In the genomic region with DNA sequence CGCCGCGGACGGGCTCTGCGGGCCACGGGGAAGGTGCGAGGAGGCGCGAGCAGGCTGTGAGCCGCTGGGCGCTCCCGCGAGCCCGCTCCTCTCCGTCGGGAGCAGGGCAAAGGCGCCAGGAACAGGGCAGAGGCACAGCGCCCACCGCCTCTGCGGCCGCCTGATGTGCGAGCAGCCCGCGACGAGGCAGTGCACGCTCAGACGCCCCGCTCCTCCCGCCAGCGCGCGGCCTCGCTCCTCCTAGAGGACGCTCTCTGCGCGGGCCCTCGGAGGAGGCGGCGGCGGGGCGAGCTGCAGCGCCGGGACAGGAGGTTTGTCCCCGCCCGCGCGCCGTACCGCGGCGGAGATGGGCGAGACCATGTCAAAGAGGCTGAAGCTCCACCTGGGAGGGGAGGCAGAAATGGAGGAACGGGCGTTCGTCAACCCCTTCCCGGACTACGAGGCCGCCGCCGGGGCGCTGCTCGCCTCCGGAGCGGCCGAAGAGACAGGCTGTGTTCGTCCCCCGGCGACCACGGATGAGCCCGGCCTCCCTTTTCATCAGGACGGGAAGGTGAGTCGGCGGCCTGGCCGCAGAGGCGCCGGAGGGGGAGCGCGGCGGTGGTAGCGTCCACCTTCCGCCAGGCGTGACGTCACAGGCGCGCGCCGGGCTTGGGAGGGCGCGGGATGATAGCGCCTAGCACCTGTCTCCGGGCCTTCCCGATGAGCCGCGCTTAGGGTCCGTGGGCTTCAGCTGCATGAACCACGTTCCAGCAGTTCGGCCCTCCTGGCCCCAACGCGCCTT, we compare ENCODE assay signal across 1 cellular context.
TF ChIP-seq lines count a peak whose summit lies in the region.

No MANE protein-coding gene starts in this region.

TF ChIP-seq in HepG2, 621 proteins besides CTCF, POLR2A, EP300 and RAD21 (continued from another document and continues in another):
- TF ChIP-seq, protein P1, sequence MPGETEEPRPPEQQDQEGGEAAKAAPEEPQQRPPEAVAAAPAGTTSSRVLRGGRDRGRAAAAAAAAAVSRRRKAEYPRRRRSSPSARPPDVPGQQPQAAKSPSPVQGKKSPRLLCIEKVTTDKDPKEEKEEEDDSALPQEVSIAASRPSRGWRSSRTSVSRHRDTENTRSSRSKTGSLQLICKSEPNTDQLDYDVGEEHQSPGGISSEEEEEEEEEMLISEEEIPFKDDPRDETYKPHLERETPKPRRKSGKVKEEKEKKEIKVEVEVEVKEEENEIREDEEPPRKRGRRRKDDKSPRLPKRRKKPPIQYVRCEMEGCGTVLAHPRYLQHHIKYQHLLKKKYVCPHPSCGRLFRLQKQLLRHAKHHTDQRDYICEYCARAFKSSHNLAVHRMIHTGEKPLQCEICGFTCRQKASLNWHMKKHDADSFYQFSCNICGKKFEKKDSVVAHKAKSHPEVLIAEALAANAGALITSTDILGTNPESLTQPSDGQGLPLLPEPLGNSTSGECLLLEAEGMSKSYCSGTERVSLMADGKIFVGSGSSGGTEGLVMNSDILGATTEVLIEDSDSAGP (CRISPR knock-in tag; IDR thresholded peaks at IDR 0.05; ENCODE audit: borderline replicate concordance): peak; percentile 94
- TF ChIP-seq KLF12 (CRISPR knock-in tag; IDR thresholded peaks at IDR 0.05; ENCODE audit: borderline replicate concordance) (peak; percentile 70; the same call in 1 of the 2 replicates), ZSCAN20 (CRISPR knock-in tag; IDR thresholded peaks at IDR 0.05; ENCODE audit: borderline replicate concordance) (no peak; the same call in 1 of the 2 replicates), NFKBIZ (CRISPR knock-in tag; IDR thresholded peaks at IDR 0.05) (no peak; the same call in 1 of the 2 replicates), ZFP36L2 (CRISPR knock-in tag; IDR thresholded peaks at IDR 0.05) (0 out of 2 replicates have a peak, but pooled peaks have one; percentile 61), EEA1 (CRISPR knock-in tag; IDR thresholded peaks at IDR 0.05; ENCODE audit: borderline replicate concordance) (no peak; the same call in 1 of the 2 replicates), ARNTL (CRISPR knock-in tag; IDR thresholded peaks at IDR 0.05) (peak; percentile 14; the same call in 1 of the 2 replicates), MED13 (CRISPR knock-in tag; IDR thresholded peaks at IDR 0.05) (no peak; the same call in 1 of the 2 replicates), MEF2D (CRISPR knock-in tag; IDR thresholded peaks at IDR 0.05) (peak; percentile 68; the same call in 1 of the 2 replicates), SMAD3 (CRISPR knock-in tag; IDR thresholded peaks at IDR 0.05) (no peak), ZNF891 (CRISPR knock-in tag; IDR thresholded peaks at IDR 0.05) (peak; percentile 90), TBP (CRISPR knock-in tag; IDR thresholded peaks at IDR 0.05) (no peak), ZNF557 (CRISPR knock-in tag; IDR thresholded peaks at IDR 0.05) (no peak), PRMT3 (CRISPR knock-in tag; IDR thresholded peaks at IDR 0.05; ENCODE audit: borderline replicate concordance, low read depth) (0 out of 2 replicates have a peak, but pooled peaks have one; percentile 47), ZFP90 (CRISPR knock-in tag; IDR thresholded peaks at IDR 0.05; ENCODE audit: borderline replicate concordance) (peak; percentile 20; the same call in 1 of the 2 replicates), IKZF1 (IDR thresholded peaks at IDR 0.05) (no peak), ATF7 (IDR thresholded peaks at IDR 0.05) (peak; percentile 87), ATF7 (CRISPR knock-in tag; IDR thresholded peaks at IDR 0.05) (0 out of 2 replicates have a peak, but pooled peaks have one; percentile 16), ZNF205 (CRISPR knock-in tag; IDR thresholded peaks at IDR 0.05) (peak; percentile 63), ARHGAP35 (CRISPR knock-in tag; IDR thresholded peaks at IDR 0.05; ENCODE audit: borderline replicate concordance) (peak; percentile 87), ZNF749 (CRISPR knock-in tag; IDR thresholded peaks at IDR 0.05; ENCODE audit: borderline replicate concordance) (0 out of 2 replicates have a peak, but pooled peaks have one; percentile 94), FOXK2 (IDR thresholded peaks at IDR 0.05) (peak; percentile 94), ZNF33A (CRISPR knock-in tag; IDR thresholded peaks at IDR 0.05; ENCODE audit: borderline replicate concordance) (no peak)
- TF ChIP-seq, protein P2, sequence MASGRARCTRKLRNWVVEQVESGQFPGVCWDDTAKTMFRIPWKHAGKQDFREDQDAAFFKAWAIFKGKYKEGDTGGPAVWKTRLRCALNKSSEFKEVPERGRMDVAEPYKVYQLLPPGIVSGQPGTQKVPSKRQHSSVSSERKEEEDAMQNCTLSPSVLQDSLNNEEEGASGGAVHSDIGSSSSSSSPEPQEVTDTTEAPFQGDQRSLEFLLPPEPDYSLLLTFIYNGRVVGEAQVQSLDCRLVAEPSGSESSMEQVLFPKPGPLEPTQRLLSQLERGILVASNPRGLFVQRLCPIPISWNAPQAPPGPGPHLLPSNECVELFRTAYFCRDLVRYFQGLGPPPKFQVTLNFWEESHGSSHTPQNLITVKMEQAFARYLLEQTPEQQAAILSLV (CRISPR knock-in tag; IDR thresholded peaks at IDR 0.05; ENCODE audit: borderline replicate concordance): peak; percentile 74
- TF ChIP-seq, protein P3, sequence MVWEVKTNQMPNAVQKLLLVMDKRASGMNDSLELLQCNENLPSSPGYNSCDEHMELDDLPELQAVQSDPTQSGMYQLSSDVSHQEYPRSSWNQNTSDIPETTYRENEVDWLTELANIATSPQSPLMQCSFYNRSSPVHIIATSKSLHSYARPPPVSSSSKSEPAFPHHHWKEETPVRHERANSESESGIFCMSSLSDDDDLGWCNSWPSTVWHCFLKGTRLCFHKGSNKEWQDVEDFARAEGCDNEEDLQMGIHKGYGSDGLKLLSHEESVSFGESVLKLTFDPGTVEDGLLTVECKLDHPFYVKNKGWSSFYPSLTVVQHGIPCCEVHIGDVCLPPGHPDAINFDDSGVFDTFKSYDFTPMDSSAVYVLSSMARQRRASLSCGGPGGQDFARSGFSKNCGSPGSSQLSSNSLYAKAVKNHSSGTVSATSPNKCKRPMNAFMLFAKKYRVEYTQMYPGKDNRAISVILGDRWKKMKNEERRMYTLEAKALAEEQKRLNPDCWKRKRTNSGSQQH (CRISPR knock-in tag; IDR thresholded peaks at IDR 0.05; ENCODE audit: low read depth): peak; percentile 30; the same call in 1 of the 2 replicates
- TF ChIP-seq, protein P4, sequence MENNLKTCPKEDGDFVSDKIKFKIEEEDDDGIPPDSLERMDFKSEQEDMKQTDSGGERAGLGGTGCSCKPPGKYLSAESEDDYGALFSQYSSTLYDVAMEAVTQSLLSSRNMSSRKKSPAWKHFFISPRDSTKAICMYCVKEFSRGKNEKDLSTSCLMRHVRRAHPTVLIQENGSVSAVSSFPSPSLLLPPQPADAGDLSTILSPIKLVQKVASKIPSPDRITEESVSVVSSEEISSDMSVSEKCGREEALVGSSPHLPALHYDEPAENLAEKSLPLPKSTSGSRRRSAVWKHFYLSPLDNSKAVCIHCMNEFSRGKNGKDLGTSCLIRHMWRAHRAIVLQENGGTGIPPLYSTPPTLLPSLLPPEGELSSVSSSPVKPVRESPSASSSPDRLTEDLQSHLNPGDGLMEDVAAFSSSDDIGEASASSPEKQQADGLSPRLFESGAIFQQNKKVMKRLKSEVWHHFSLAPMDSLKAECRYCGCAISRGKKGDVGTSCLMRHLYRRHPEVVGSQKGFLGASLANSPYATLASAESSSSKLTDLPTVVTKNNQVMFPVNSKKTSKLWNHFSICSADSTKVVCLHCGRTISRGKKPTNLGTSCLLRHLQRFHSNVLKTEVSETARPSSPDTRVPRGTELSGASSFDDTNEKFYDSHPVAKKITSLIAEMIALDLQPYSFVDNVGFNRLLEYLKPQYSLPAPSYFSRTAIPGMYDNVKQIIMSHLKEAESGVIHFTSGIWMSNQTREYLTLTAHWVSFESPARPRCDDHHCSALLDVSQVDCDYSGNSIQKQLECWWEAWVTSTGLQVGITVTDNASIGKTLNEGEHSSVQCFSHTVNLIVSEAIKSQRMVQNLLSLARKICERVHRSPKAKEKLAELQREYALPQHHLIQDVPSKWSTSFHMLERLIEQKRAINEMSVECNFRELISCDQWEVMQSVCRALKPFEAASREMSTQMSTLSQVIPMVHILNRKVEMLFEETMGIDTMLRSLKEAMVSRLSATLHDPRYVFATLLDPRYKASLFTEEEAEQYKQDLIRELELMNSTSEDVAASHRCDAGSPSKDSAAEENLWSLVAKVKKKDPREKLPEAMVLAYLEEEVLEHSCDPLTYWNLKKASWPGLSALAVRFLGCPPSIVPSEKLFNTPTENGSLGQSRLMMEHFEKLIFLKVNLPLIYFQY (CRISPR knock-in tag; IDR thresholded peaks at IDR 0.05; ENCODE audit: borderline replicate concordance): no peak
- TF ChIP-seq, protein P5, sequence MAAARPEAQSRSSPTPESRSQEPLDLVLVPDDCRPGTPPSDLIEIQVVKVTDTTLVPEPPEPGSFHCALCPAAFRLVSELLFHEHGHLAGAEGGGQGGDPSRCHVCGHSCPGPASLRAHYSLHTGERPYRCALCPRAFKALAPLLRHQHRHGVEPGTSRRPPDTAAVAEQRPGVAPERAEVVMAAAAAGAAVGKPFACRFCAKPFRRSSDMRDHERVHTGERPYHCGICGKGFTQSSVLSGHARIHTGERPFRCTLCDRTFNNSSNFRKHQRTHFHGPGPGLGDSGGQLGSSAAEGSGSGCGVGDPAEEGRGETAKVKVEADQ (CRISPR knock-in tag; IDR thresholded peaks at IDR 0.05; ENCODE audit: borderline replicate concordance): no peak; the same call in 1 of the 2 replicates
- TF ChIP-seq, protein P6, sequence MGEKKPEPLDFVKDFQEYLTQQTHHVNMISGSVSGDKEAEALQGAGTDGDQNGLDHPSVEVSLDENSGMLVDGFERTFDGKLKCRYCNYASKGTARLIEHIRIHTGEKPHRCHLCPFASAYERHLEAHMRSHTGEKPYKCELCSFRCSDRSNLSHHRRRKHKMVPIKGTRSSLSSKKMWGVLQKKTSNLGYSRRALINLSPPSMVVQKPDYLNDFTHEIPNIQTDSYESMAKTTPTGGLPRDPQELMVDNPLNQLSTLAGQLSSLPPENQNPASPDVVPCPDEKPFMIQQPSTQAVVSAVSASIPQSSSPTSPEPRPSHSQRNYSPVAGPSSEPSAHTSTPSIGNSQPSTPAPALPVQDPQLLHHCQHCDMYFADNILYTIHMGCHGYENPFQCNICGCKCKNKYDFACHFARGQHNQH (CRISPR knock-in tag; IDR thresholded peaks at IDR 0.05): peak; percentile 77; the same call in 1 of the 2 replicates
- TF ChIP-seq, protein P7, sequence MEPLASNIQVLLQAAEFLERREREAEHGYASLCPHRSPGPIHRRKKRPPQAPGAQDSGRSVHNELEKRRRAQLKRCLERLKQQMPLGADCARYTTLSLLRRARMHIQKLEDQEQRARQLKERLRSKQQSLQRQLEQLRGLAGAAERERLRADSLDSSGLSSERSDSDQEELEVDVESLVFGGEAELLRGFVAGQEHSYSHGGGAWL (CRISPR knock-in tag; IDR thresholded peaks at IDR 0.05): peak; percentile 19
- TF ChIP-seq, protein P8, sequence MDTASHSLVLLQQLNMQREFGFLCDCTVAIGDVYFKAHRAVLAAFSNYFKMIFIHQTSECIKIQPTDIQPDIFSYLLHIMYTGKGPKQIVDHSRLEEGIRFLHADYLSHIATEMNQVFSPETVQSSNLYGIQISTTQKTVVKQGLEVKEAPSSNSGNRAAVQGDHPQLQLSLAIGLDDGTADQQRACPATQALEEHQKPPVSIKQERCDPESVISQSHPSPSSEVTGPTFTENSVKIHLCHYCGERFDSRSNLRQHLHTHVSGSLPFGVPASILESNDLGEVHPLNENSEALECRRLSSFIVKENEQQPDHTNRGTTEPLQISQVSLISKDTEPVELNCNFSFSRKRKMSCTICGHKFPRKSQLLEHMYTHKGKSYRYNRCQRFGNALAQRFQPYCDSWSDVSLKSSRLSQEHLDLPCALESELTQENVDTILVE (CRISPR knock-in tag; IDR thresholded peaks at IDR 0.05): peak; percentile 73; the same call in 1 of the 2 replicates
- TF ChIP-seq, protein P9, sequence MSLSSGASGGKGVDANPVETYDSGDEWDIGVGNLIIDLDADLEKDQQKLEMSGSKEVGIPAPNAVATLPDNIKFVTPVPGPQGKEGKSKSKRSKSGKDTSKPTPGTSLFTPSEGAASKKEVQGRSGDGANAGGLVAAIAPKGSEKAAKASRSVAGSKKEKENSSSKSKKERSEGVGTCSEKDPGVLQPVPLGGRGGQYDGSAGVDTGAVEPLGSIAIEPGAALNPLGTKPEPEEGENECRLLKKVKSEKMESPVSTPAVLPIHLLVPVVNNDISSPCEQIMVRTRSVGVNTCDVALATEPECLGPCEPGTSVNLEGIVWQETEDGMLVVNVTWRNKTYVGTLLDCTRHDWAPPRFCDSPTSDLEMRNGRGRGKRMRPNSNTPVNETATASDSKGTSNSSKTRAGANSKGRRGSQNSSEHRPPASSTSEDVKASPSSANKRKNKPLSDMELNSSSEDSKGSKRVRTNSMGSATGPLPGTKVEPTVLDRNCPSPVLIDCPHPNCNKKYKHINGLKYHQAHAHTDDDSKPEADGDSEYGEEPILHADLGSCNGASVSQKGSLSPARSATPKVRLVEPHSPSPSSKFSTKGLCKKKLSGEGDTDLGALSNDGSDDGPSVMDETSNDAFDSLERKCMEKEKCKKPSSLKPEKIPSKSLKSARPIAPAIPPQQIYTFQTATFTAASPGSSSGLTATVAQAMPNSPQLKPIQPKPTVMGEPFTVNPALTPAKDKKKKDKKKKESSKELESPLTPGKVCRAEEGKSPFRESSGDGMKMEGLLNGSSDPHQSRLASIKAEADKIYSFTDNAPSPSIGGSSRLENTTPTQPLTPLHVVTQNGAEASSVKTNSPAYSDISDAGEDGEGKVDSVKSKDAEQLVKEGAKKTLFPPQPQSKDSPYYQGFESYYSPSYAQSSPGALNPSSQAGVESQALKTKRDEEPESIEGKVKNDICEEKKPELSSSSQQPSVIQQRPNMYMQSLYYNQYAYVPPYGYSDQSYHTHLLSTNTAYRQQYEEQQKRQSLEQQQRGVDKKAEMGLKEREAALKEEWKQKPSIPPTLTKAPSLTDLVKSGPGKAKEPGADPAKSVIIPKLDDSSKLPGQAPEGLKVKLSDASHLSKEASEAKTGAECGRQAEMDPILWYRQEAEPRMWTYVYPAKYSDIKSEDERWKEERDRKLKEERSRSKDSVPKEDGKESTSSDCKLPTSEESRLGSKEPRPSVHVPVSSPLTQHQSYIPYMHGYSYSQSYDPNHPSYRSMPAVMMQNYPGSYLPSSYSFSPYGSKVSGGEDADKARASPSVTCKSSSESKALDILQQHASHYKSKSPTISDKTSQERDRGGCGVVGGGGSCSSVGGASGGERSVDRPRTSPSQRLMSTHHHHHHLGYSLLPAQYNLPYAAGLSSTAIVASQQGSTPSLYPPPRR (CRISPR knock-in tag; IDR thresholded peaks at IDR 0.05; ENCODE audit: borderline replicate concordance): no peak; the same call in 1 of the 2 replicates
- TF ChIP-seq, protein P10, sequence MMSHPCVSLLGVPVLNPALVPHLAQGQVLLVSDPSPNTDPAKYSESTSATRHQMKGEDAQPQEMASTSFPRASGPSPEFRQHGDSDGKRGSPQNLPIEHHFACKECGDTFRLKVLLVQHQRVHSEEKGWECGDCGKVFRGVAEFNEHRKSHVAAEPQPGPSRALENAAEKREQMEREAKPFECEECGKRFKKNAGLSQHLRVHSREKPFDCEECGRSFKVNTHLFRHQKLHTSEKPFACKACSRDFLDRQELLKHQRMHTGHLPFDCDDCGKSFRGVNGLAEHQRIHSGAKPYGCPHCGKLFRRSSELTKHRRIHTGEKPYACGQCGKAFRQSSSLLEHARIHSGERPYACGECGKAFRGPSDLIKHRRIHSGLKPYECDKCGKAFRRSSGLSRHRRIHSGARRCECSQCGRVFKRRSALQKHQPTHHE (CRISPR knock-in tag; IDR thresholded peaks at IDR 0.05; ENCODE audit: borderline replicate concordance): peak; percentile 59; the same call in 1 of the 2 replicates
